In genomic region chr4:139461022-139461421, GRCh38 we compare ENCODE assay signal across 31 cellular contexts. TPM values are rescaled to one million over a fixed set of nuclear protein-coding genes. Genes with fewer than 3 reads are reported as not detected.
A peak's percentile ranks its signal among the peaks of the same experiment; 100 is the strongest.
DNase-seq lines count a peak whose midpoint lies in the region; ATAC-seq, FAIRE-seq and TF ChIP-seq lines count a peak whose summit lies in the region.
"Had no signal": no experiment of that assay in that cellular context is flagged by ENCODE, and none has a peak within 500 bp of the region (broad histone marks: within the 10 kb centered on the region; RNA-seq: fewer than 3 reads in every experiment).

No MANE protein-coding gene starts in this region.

- H3K9ac ChIP-seq in HepG2 (ENCODE audit: insufficient read depth, low read depth, low read length), result no peak overlapping the region
- H3K9ac ChIP-seq: BLaER1 had no signal

- DNase-seq in HepG2 (ENCODE audit: low spot score), result no peak
- DNase-seq in right lobe of liver, result no peak
- DNase-seq in iPS DF 6.9 (ENCODE audit: low read depth, low spot score), result peak; percentile 71
- no peak for DNase-seq in aorta
- no peak for DNase-seq in esophagus muscularis mucosa (ENCODE audit: extremely low spot score)
- no peak for DNase-seq in posterior cingulate gyrus
- no peak for DNase-seq in stimulated activated naive B cell treated with anti-CD40 and anti-IgM and Interleukin-4, amounts not matched to agents 10 μg/mL and 1 μg/mL and 100 μg/mL, for 72 hours
- DNase-seq: activated CD4-positive, alpha-beta T cell treated with anti-CD3 and anti-CD28 coated beads, Interleukin-2, amount 50 U/mL, for 48 hours; activated naive CD4-positive, alpha-beta T cell treated with anti-CD3 and anti-CD28 coated beads, Interleukin-2, amount 50 U/mL, for 16 hours; amniotic stem cell; effector memory CD8-positive, alpha-beta T cell; foreskin melanocyte; KG1; left ventricle myocardium superior; MG63; mucosa of descending colon; NCI-H1105 treated with DMSO at 0.1 percent for 48 hours; NCI-H2029; NCI-H2227 treated with DMSO at 0.1 percent for 48 hours; ovary; Peyer's patch; SJCRH30; trophoblast cell had no signal

- H3K4me2 ChIP-seq in HepG2 (ENCODE audit: low read depth, low read length), result no peak overlapping the region
- H3K4me2 ChIP-seq: BLaER1 had no signal

- H3K9me3 Mint-ChIP-seq in stimulated activated naive B cell treated with anti-CD40 and anti-IgM and Interleukin-4, amounts not matched to agents 10 μg/mL and 1 μg/mL and 100 μg/mL, for 72 hours, result no peaks in the 10 kb centered on the region
- H3K9me3 Mint-ChIP-seq: activated T-helper 17 cell treated with anti-CD3 and anti-CD28 coated beads, Interleukin-2, amount 50 U/mL, for 72 hours; effector memory CD8-positive, alpha-beta T cell; natural killer cell treated with Interleukin-12 subunit alpha and Interleukin-12 subunit beta and Interleukin-15 and Interleukin-18, amount 100 ng/mL, for 72 hours had no signal

- H3K79me2 ChIP-seq in HepG2 (ENCODE audit: insufficient read depth, low read length), result peaks cover 69% of the 10 kb centered on the region

- H3K27ac Mint-ChIP-seq in stimulated activated naive B cell treated with anti-CD40 and anti-IgM and Interleukin-4, amounts not matched to agents 10 μg/mL and 1 μg/mL and 100 μg/mL, for 72 hours, result no peak overlapping the region
- H3K27ac Mint-ChIP-seq: activated T-helper 17 cell treated with anti-CD3 and anti-CD28 coated beads, Interleukin-2, amount 50 U/mL, for 72 hours; natural killer cell treated with Interleukin-12 subunit alpha and Interleukin-12 subunit beta and Interleukin-15 and Interleukin-18, amount 100 ng/mL, for 72 hours had no signal

- TF ChIP-seq CTCF in HepG2 (CRISPR knock-in tag; IDR thresholded peaks at IDR 0.05) (no peak), right lobe of liver (IDR thresholded peaks at IDR 0.05) (no peak), esophagus muscularis mucosa (IDR thresholded peaks at IDR 0.05) (no peak)

- 98% methylated on average over 5 of the region's 5 CpGs for WGBS in HepG2 (ENCODE audit: low lambda C conversion rate)
- 81% methylated on average over 5 of the region's 5 CpGs for WGBS in right lobe of liver (ENCODE audit: insufficient coverage, low coverage, low lambda C conversion rate, missing lambda C conversion rate)
- WGBS in iPS DF 6.9 (ENCODE audit: insufficient coverage, insufficient read length), result no CpG with 5 or more reads among the region's 5 CpGs
- 31 to 32% methylated on average over 5 of the region's 5 CpGs for WGBS in aorta, 2 donors
- 80% methylated on average over 5 of the region's 5 CpGs for WGBS in esophagus muscularis mucosa

- H3K4me1 ChIP-seq in HepG2 (ENCODE audit: insufficient read depth, low read length) (peaks cover 36% of the 10 kb centered on the region), right lobe of liver (peaks cover 0 to 39% (median 2%) of the 10 kb centered on the region in 4 donors), iPS DF 6.9 (ENCODE audit: control insufficient read depth, insufficient read depth, low read length) (peaks cover 1% of the 10 kb centered on the region; the same call in 1 of the 2 replicates), aorta (ENCODE audit: control insufficient read depth in 1 of 2, insufficient read depth in 2 of 2, low read length in 2 of 2) (peaks cover 0 to 2% of the 10 kb centered on the region in 2 donors), esophagus muscularis mucosa (peaks cover 14 to 57% (median 47%) of the 10 kb centered on the region in 4 donors)

- no peaks in the 10 kb centered on the region for H3K27me3 Mint-ChIP-seq in stimulated activated naive B cell treated with anti-CD40 and anti-IgM and Interleukin-4, amounts not matched to agents 10 μg/mL and 1 μg/mL and 100 μg/mL, for 72 hours
- H3K27me3 Mint-ChIP-seq: activated T-helper 17 cell treated with anti-CD3 and anti-CD28 coated beads, Interleukin-2, amount 50 U/mL, for 72 hours; effector memory CD8-positive, alpha-beta T cell; natural killer cell treated with Interleukin-12 subunit alpha and Interleukin-12 subunit beta and Interleukin-15 and Interleukin-18, amount 100 ng/mL, for 72 hours had no signal

- H3K4me1 Mint-ChIP-seq in stimulated activated naive B cell treated with anti-CD40 and anti-IgM and Interleukin-4, amounts not matched to agents 10 μg/mL and 1 μg/mL and 100 μg/mL, for 72 hours, result peaks cover 26 to 62% of the 10 kb centered on the region in 2 donors

- POLR2A ChIA-PET in HepG2 (lab: Yijun Ruan, JAX), result no interaction called here

- peaks cover 10% of the 10 kb centered on the region; the same call in 1 of the 2 replicates for H4K20me1 ChIP-seq in HepG2 (ENCODE audit: insufficient read depth, low read length)

- TF ChIP-seq POLR2A in HepG2 (IDR thresholded peaks at IDR 0.05; ENCODE audit: insufficient read depth in 1 of 2, low read depth in 2 of 2, low read length in 2 of 2) (no peak), right lobe of liver (IDR thresholded peaks at IDR 0.05) (no peak), esophagus muscularis mucosa (IDR thresholded peaks at IDR 0.05; ENCODE audit: low read depth) (no peak)

- TF ChIP-seq RAD21 in HepG2 (CRISPR knock-in tag; IDR thresholded peaks at IDR 0.05), result no peak
- no peak for TF ChIP-seq RAD21 in Ishikawa (IDR thresholded peaks at IDR 0.05; ENCODE audit: low read depth)

- intact Hi-C loops in HepG2 (cut with micrococcal nuclease; ENCODE audit: unreplicated experiment), result no loop called here
- intact Hi-C loops in right lobe of liver (cut with DNase I), result no loop called here
- intact Hi-C loops in aorta (cut with DNase I), result loop anchor here in 1 of 2 donors (2.0 kb wide), 1 partner anchor 16 kb away; no protein-coding TSS in a partner anchor
- intact Hi-C loops in esophagus muscularis mucosa (cut with DNase I), result no loop called here
- intact Hi-C loops in posterior cingulate gyrus (cut with DNase I), result no loop called here

- H3K27ac ChIP-seq in HepG2 (ENCODE audit: extremely low read length, insufficient read depth, low read length), result no peak overlapping the region
- no peak overlapping the region for H3K27ac ChIP-seq in right lobe of liver
- H3K27ac ChIP-seq in iPS DF 6.9 (ENCODE audit: low read length), result peak overlapping the region; percentile 32
- H3K27ac ChIP-seq in aorta (ENCODE audit: low read depth in 1 of 2, low read length in 2 of 2), result no peak overlapping the region
- H3K27ac ChIP-seq in esophagus muscularis mucosa (replicated peaks in 1 of 4), result peak overlapping the region in 1 of 4 donors; percentile 12
- H3K27ac ChIP-seq: BLaER1, ovary, Peyer's patch, SJCRH30 had no signal

- no peaks in the 10 kb centered on the region for H3K36me3 ChIP-seq in HepG2 (replicated peaks in 1 of 2; ENCODE audit: control insufficient read depth in 1 of 2, insufficient read depth in 2 of 2, low read length in 2 of 2)
- no peaks in the 10 kb centered on the region for H3K36me3 ChIP-seq in right lobe of liver
- H3K36me3 ChIP-seq in iPS DF 6.9 (ENCODE audit: control insufficient read depth, insufficient read depth, low read length), result no peaks in the 10 kb centered on the region
- no peaks in the 10 kb centered on the region for H3K36me3 ChIP-seq in aorta (ENCODE audit: control insufficient read depth in 1 of 2, insufficient read depth in 2 of 2, low read length in 1 of 2)
- peaks cover 0 to 3% (median 0%) of the 10 kb centered on the region in 4 donors for H3K36me3 ChIP-seq in esophagus muscularis mucosa
- H3K36me3 ChIP-seq: MG63, ovary, Peyer's patch, SJCRH30 had no signal

- H2AFZ ChIP-seq in HepG2 (ENCODE audit: low read length), result no peak overlapping the region

- FAIRE-seq in HepG2 (lab: Jason Lieb, UNC), result no peak
- FAIRE-seq: GM12891, keratinocyte had no signal

- in situ Hi-C loops in HepG2 (cut with HindIII; ENCODE audit: extremely low pct_ligation_motif_present, low pct_unique_long_range_greater_than_20kb), result no loop called here

- CTCF ChIA-PET in HepG2 (lab: Yijun Ruan, JAX; ENCODE audit: low intra/inter-chr PET ratio, low total read pairs), result no interaction called here

- H3K27me3 ChIP-seq in HepG2 (ENCODE audit: control insufficient read depth in 1 of 2, insufficient read depth in 2 of 2, low read length in 2 of 2), result no peaks in the 10 kb centered on the region
- H3K27me3 ChIP-seq in right lobe of liver, result no peaks in the 10 kb centered on the region
- H3K27me3 ChIP-seq in iPS DF 6.9 (ENCODE audit: control insufficient read depth, insufficient read depth, low read length), result no peaks in the 10 kb centered on the region
- no peaks in the 10 kb centered on the region for H3K27me3 ChIP-seq in aorta (ENCODE audit: control insufficient read depth in 1 of 2, insufficient read depth in 2 of 2, low read length in 1 of 2)
- no peaks in the 10 kb centered on the region for H3K27me3 ChIP-seq in esophagus muscularis mucosa
- H3K27me3 ChIP-seq: BLaER1, MG63, ovary, Peyer's patch, SJCRH30 had no signal

- H3K4me3 ChIP-seq in HepG2 (replicated peaks in 1 of 3; ENCODE audit: insufficient read depth in 1 of 3, low read depth in 2 of 3, low read length in 3 of 3), result no peak overlapping the region
- no peak overlapping the region for H3K4me3 ChIP-seq in right lobe of liver
- H3K4me3 ChIP-seq in iPS DF 6.9 (ENCODE audit: low read length), result no peak overlapping the region
- H3K4me3 ChIP-seq in aorta (ENCODE audit: low read length in 2 of 2), result no peak overlapping the region
- no peak overlapping the region for H3K4me3 ChIP-seq in esophagus muscularis mucosa
- H3K4me3 ChIP-seq: BLaER1, coronary artery, MG63, mucosa of descending colon, ovary, Peyer's patch, SJCRH30 had no signal

- no TSS peak for BruUV-seq in HepG2 (replicated peaks; lab: Mats Ljungman, UMichigan)

- TF ChIP-seq EP300 in HepG2 (IDR thresholded peaks at IDR 0.05; ENCODE audit: low read depth in 2 of 2, low read length in 2 of 2) (no peak), HepG2 (CRISPR knock-in tag; IDR thresholded peaks at IDR 0.05; ENCODE audit: borderline replicate concordance) (no peak), Ishikawa (IDR thresholded peaks at IDR 0.05; ENCODE audit: borderline replicate concordance) (no peak), esophagus muscularis mucosa (IDR thresholded peaks at IDR 0.05) (no peak)

- H3K4me3 Mint-ChIP-seq in stimulated activated naive B cell treated with anti-CD40 and anti-IgM and Interleukin-4, amounts not matched to agents 10 μg/mL and 1 μg/mL and 100 μg/mL, for 72 hours, result no peak overlapping the region
- H3K4me3 Mint-ChIP-seq: activated T-helper 17 cell treated with anti-CD3 and anti-CD28 coated beads, Interleukin-2, amount 50 U/mL, for 72 hours; effector memory CD8-positive, alpha-beta T cell; natural killer cell treated with Interleukin-12 subunit alpha and Interleukin-12 subunit beta and Interleukin-15 and Interleukin-18, amount 100 ng/mL, for 72 hours had no signal

- H3K9me3 ChIP-seq in HepG2 (ENCODE audit: low read length) (no peaks in the 10 kb centered on the region), right lobe of liver (no peaks in the 10 kb centered on the region), iPS DF 6.9 (ENCODE audit: control insufficient read depth, insufficient read depth, low read length) (no peaks in the 10 kb centered on the region), aorta (ENCODE audit: control insufficient read depth, low read length) (no peaks in the 10 kb centered on the region), esophagus muscularis mucosa (no peaks in the 10 kb centered on the region)
- H3K9me3 ChIP-seq: BLaER1, MG63, mucosa of descending colon, ovary, Peyer's patch, SJCRH30 had no signal

- H3K36me3 Mint-ChIP-seq in stimulated activated naive B cell treated with anti-CD40 and anti-IgM and Interleukin-4, amounts not matched to agents 10 μg/mL and 1 μg/mL and 100 μg/mL, for 72 hours, result peaks cover 19 to 32% of the 10 kb centered on the region in 2 donors
- H3K36me3 Mint-ChIP-seq: natural killer cell treated with Interleukin-12 subunit alpha and Interleukin-12 subunit beta and Interleukin-15 and Interleukin-18, amount 100 ng/mL, for 72 hours had no signal

- ATAC-seq in HepG2 (no peak), right lobe of liver (no peak), aorta (ENCODE audit: low FRiP score) (peak; percentile 63)
- ATAC-seq in stimulated activated naive B cell treated with anti-CD40 and anti-IgM and Interleukin-4, amounts not matched to agents 10 μg/mL and 1 μg/mL and 100 μg/mL, for 72 hours (replicated peaks), result no peak
- ATAC-seq: activated T-helper 17 cell treated with anti-CD3 and anti-CD28 coated beads, Interleukin-2, amount 50 U/mL, for 72 hours; effector memory CD8-positive, alpha-beta T cell; esophagus mucosa; left ventricle myocardium superior; mucosa of descending colon; natural killer cell treated with Interleukin-12 subunit alpha and Interleukin-12 subunit beta and Interleukin-15 and Interleukin-18, amount 100 ng/mL, for 72 hours had no signal

RNA-seq across cellular contexts. Expression of gene RAB33B, which starts 7.1 kb away (rescaled TPM):
- total RNA-seq in HepG2 (2016; rRNA removed; fragmentation: Illumina TruSeq; extraction: Trizol), result 8.1 and 8.6 TPM in 2 replicates
- total RNA-seq in HepG2 (2016; cell fraction: cytosol; rRNA removed; fragmentation: Illumina TruSeq; extraction: Trizol; ENCODE audit: low read depth), result 1.9 TPM in 2 replicates
- 7.8 and 10.1 TPM in 2 replicates for total RNA-seq in HepG2 (2016; cell fraction: insoluble cytoplasmic fraction; rRNA removed; fragmentation: Illumina TruSeq; extraction: Trizol)
- total RNA-seq in HepG2 (2016; cell fraction: membrane; rRNA removed; fragmentation: Illumina TruSeq; extraction: Trizol), result 6.8 and 7.0 TPM in 2 replicates
- total RNA-seq in HepG2 (2016; cell fraction: nucleus; rRNA removed; fragmentation: Illumina TruSeq; extraction: Trizol), result 5.2 and 6.3 TPM in 2 replicates
- polyA plus RNA-seq in HepG2 (2011; rRNA removed), result 6.3 and 7.6 TPM in 2 replicates
- polyA plus RNA-seq in HepG2 (2011; cell fraction: cytosol; rRNA removed), result 4.8 and 5.2 TPM in 2 replicates
- polyA plus RNA-seq in HepG2 (2011; cell fraction: nucleus; rRNA removed), result 4.7 and 4.9 TPM in 2 replicates
- polyA plus RNA-seq in HepG2 (2012), result 5.0 and 6.3 TPM in 2 replicates
- polyA plus RNA-seq in HepG2 (2016; cell fraction: cytosol; fragmentation: Illumina TruSeq; extraction: Trizol; ENCODE audit: low read depth), result 0.71 and 0.95 TPM in 2 replicates
- 7.8 and 8.4 TPM in 2 replicates for polyA plus RNA-seq in HepG2 (2016; cell fraction: insoluble cytoplasmic fraction; fragmentation: Illumina TruSeq; extraction: Trizol; ENCODE audit: low read depth)
- polyA plus RNA-seq in HepG2 (2016; cell fraction: membrane; fragmentation: Illumina TruSeq; extraction: Trizol; ENCODE audit: low read depth), result 3.5 and 3.7 TPM in 2 replicates
- polyA plus RNA-seq in HepG2 (2016; cell fraction: nucleus; fragmentation: Illumina TruSeq; extraction: Trizol; ENCODE audit: insufficient read depth, low read depth), result 6.9 and 7.7 TPM in 2 replicates
- polyA minus RNA-seq in HepG2 (2011; rRNA and poly(A)+ RNA removed; ENCODE audit: low replicate concordance), result 4.0 and 13.6 TPM in 2 replicates
- 9.8 TPM in 2 replicates for polyA minus RNA-seq in HepG2 (2011; cell fraction: cytosol; rRNA and poly(A)+ RNA removed)
- 9.0 and 9.3 TPM in 2 replicates for polyA minus RNA-seq in HepG2 (2011; cell fraction: nucleus; rRNA and poly(A)+ RNA removed)
- total RNA-seq in right lobe of liver, result 10 to 100 TPM; 10.9 to 15.1 (median 12.1) TPM
- total RNA-seq in aorta, result 10 to 100 TPM; 13.8 to 14.9 TPM
- polyA plus RNA-seq in aorta, result 1 to 10 TPM; 9.1 to 9.6 TPM
- 10 to 100 TPM; 10.8 to 16.1 (median 14.8) TPM for total RNA-seq in esophagus muscularis mucosa
